ENCODE assay signal across 8 cellular contexts in genomic region chr11:64745523-64746328, GRCh38.
DNase-seq lines count a peak whose midpoint lies in the region; ATAC-seq and TF ChIP-seq lines count a peak whose summit lies in the region.

No MANE protein-coding gene starts in this region.

- H3K27ac ChIP-seq in tibial artery: peak overlapping the region; percentile 92 to 97

- TF ChIP-seq CTCF in GM12864 (IDR thresholded peaks at IDR 0.05; ENCODE audit: low read depth, low read length, missing control alignments) (no peak), foreskin fibroblast (IDR thresholded peaks at IDR 0.05; ENCODE audit: low read depth, low read length) (no peak), tibial artery (IDR thresholded peaks at IDR 0.05) (no peak)

- H3K4me1 ChIP-seq in neuron (ENCODE audit: insufficient read depth, low read length) (peaks cover 19% of the 10 kb centered on the region), tibial artery (peaks cover 0 to 53% (median 36%) of the 10 kb centered on the region in 4 donors)

- no peak overlapping the region for H2AFZ ChIP-seq in neuron (ENCODE audit: low read depth, low read length)

- H3K36me3 ChIP-seq in neuron (ENCODE audit: insufficient read depth, low read length) (no peaks in the 10 kb centered on the region), tibial artery (peaks cover 5 to 10% (median 8%) of the 10 kb centered on the region in 3 donors)

- no peak for ATAC-seq in GM19023 (IDR thresholded peaks at IDR 0.05; ENCODE audit: unreplicated experiment)

- H3K9me3 ChIP-seq in neuron (ENCODE audit: low read length): no peaks in the 10 kb centered on the region
- no peaks in the 10 kb centered on the region for H3K9me3 ChIP-seq in tibial artery

- peaks cover 46% of the 10 kb centered on the region for H3K27me3 ChIP-seq in neuron (ENCODE audit: insufficient read depth, low read length)
- no peaks in the 10 kb centered on the region for H3K27me3 ChIP-seq in tibial artery

- peak overlapping the region; percentile 49 for H3K4me3 ChIP-seq in GM12864 (ENCODE audit: low read depth, low read length)
- H3K4me3 ChIP-seq in foreskin fibroblast (ENCODE audit: low read depth in 1 of 2, low read length in 2 of 2): peak overlapping the region; percentile 14 to 29
- peak overlapping the region; percentile 36 for H3K4me3 ChIP-seq in neuron (ENCODE audit: low read length)
- H3K4me3 ChIP-seq in tibial artery: peak overlapping the region; percentile 79 to 87

- intact Hi-C loops in tibial artery (cut with DNase I; ENCODE audit: low total_unique reads): no loop called here

- no peak for DNase-seq in GM12864 (ENCODE audit: low read depth)
- DNase-seq in NCI-H69 (lab: John Stamatoyannopoulos, UW): peak; percentile 43
- DNase-seq in activated T-helper 1 cell treated with Interleukin-2 at 50 U/mL for 16 hours (ENCODE audit: low read depth): peak; percentile 73
- peak; percentile 58 to 79 for DNase-seq in foreskin fibroblast
- peak; percentile 91 to 98 for DNase-seq in tibial artery
- DNase-seq in cortex of kidney (lab: John Stamatoyannopoulos, UW): no peak

Comparison
In these comparisons a context has a peak if more than half of its experiments do, and no peak if none do; other contexts are left out.
1. DNase-seq: peak in NCI-H69 (single experiment), activated T-helper 1 cell treated with Interleukin-2 at 50 U/mL for 16 hours (single experiment), foreskin fibroblast (2 of 2) and tibial artery (2 of 2); none in GM12864 (single experiment) and cortex of kidney (single experiment).
2. H3K4me3 ChIP-seq: peak in every context shown above with its lines; median percentile 83 in tibial artery; 49 in GM12864; 36 in neuron; 22 in foreskin fibroblast.